In the genomic region with DNA sequence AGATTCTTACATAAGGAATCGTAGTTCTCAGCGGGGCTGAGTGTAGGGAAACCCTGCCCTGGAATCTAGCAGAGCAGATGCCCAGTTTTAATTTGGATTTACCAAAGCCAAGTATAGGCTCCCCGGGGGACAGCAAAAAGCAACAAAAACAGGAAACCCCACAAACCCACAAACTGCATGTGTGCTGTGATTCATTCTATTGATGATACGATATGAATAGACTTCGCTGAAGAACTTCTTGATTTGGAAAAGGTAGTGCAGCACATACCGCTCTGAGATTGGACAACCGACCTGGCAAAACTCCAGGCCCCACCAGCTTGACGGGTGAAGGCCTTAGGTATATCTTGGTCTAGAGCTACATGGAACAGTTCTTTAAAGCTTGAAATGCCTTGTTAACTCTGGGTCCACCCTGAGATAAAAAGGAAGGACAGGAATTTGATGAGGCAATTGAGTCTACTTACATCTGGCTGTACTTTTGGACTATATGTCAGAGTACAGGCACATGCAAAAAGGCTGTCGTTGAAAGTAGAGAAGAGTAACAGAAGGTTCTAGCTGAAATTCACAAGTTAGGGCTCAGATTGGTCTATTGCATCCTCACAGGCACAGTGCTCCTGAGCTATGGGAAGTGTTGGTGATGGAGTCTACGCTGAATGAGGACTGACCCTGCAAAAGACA, we compare ENCODE assay signal across 18 cellular contexts. TPM values are rescaled to one million over a fixed set of nuclear protein-coding genes. Genes with fewer than 3 reads are reported as not detected.
DNase-seq lines count a peak whose midpoint lies in the region; ATAC-seq, FAIRE-seq and TF ChIP-seq lines count a peak whose summit lies in the region.
"Had no signal": no experiment of that assay in that cellular context is flagged by ENCODE, and none has a peak within 500 bp of the region (broad histone marks: within the 10 kb centered on the region; RNA-seq: fewer than 3 reads in every experiment).

No MANE protein-coding gene starts in this region.

- peaks cover 0 to 25% of the 10 kb centered on the region in 2 donors for H3K27me3 Mint-ChIP-seq in CD8-positive, alpha-beta memory T cell

- no peaks in the 10 kb centered on the region for H3K27me3 ChIP-seq in CD8-positive, alpha-beta memory T cell (ENCODE audit: insufficient read depth, low read length, poor library complexity, severe bottlenecking)
- H3K27me3 ChIP-seq: BE2C, thyroid gland had no signal

- no peak for TF ChIP-seq POLR2A in GM18505 (IDR thresholded peaks at IDR 0.05; ENCODE audit: borderline replicate concordance, extremely low read depth, insufficient read depth, insufficient read length)

- H3K4me1 ChIP-seq in CD8-positive, alpha-beta memory T cell (ENCODE audit: insufficient read depth, low read length) = peaks cover 4% of the 10 kb centered on the region

- POLR2A ChIA-PET in CD8-positive, alpha-beta memory T cell (lab: Charles Lee) = no interaction called here

- ATAC-seq in GM18502 (IDR thresholded peaks at IDR 0.05; ENCODE audit: poor library complexity, unreplicated experiment) (no peak), GM18505 (IDR thresholded peaks at IDR 0.05; ENCODE audit: unreplicated experiment) (no peak)

- no peaks in the 10 kb centered on the region for H3K9me3 ChIP-seq in CD8-positive, alpha-beta memory T cell (ENCODE audit: low read length)
- H3K9me3 ChIP-seq: BE2C, thyroid gland had no signal

- H3K9me3 Mint-ChIP-seq in CD8-positive, alpha-beta memory T cell = no peaks in the 10 kb centered on the region
- H3K9me3 Mint-ChIP-seq: mesothelial cell of epicardium had no signal

- peaks cover 22% of the 10 kb centered on the region in 3 donors for H3K4me1 Mint-ChIP-seq in CD8-positive, alpha-beta memory T cell

- H3K36me3 ChIP-seq in CD8-positive, alpha-beta memory T cell (ENCODE audit: insufficient read depth, low read length) = no peaks in the 10 kb centered on the region
- H3K36me3 ChIP-seq: BE2C, SJSA1, thyroid gland had no signal

- peak overlapping the region in 5 of 8 donors; percentile 2 to 52 (median 9) for H3K27ac Mint-ChIP-seq in CD8-positive, alpha-beta memory T cell
- H3K27ac Mint-ChIP-seq: mesothelial cell of epicardium had no signal

- no peak for FAIRE-seq in GM19239 (lab: Jason Lieb, UNC)
- FAIRE-seq: frontal cortex had no signal

- no peak for TF ChIP-seq CTCF in astrocyte of the cerebellum (IDR thresholded peaks at IDR 0.05; ENCODE audit: low read depth, low read length, missing control alignments)

- CTCF ChIA-PET in CD8-positive, alpha-beta memory T cell (lab: Charles Lee) = interaction anchor here (0.8 to 3.6 kb wide), 3 partner anchors 8 to 362 kb away, joined by 4 to 23 read pairs (median 4); no protein-coding TSS in a partner anchor

- DNase-seq in A172 (ENCODE audit: low spot score) = peak; percentile 13
- DNase-seq in CD8-positive, alpha-beta memory T cell = peak in 1 of 5 donors; percentile 5
- peak; percentile 94 for DNase-seq in astrocyte of the cerebellum (ENCODE audit: low read depth)
- peak; percentile 29 for DNase-seq in islet precursor cell
- DNase-seq in inferior parietal cortex (ENCODE audit: extremely low spot score) = no peak
- DNase-seq in GM19239 (ENCODE audit: insufficient read length, low spot score) = no peak
- DNase-seq: BE2C; MM.1S; NCI-H2171 treated with DMSO at 0.1 percent for 48 hours; stimulated activated CD4-positive, alpha-beta T cell treated with anti-CD3 and anti-CD28 coated beads, Interleukin-15, amount 100 ng/mL, for 24 hours; thyroid gland had no signal

- H3K36me3 Mint-ChIP-seq in CD8-positive, alpha-beta memory T cell = no peaks in the 10 kb centered on the region
- H3K36me3 Mint-ChIP-seq: mesothelial cell of epicardium had no signal

- no peak overlapping the region for H3K4me3 ChIP-seq in CD8-positive, alpha-beta memory T cell (ENCODE audit: low read length)
- H3K4me3 ChIP-seq in astrocyte of the cerebellum (ENCODE audit: low read depth, low read length) = no peak overlapping the region
- H3K4me3 ChIP-seq: SJSA1, thyroid gland had no signal

- in situ Hi-C loops in astrocyte of the cerebellum (cut with HindIII; ENCODE audit: low sequenced_read_pairs) = no loop called here

- no peak overlapping the region for H3K27ac ChIP-seq in CD8-positive, alpha-beta memory T cell (ENCODE audit: low read depth, low read length)
- H3K27ac ChIP-seq: SJSA1, thyroid gland had no signal

- H3K4me3 Mint-ChIP-seq in CD8-positive, alpha-beta memory T cell = peak overlapping the region in 2 of 7 donors; percentile 8 to 39
- H3K4me3 Mint-ChIP-seq: mesothelial cell of epicardium had no signal

RNA-seq across cellular contexts. Expression of gene STRA8, which starts 49.1 kb away (rescaled TPM):
- not detected in 2 replicates for total RNA-seq in A172 (2014; rRNA removed; shearing (Covaris generic))
- not detected for total RNA-seq in CD8-positive, alpha-beta memory T cell
- polyA plus RNA-seq in CD8-positive, alpha-beta memory T cell = not detected
- total RNA-seq: dermis microvascular lymphatic vessel endothelial cell, frontal cortex, mesothelial cell of epicardium, SJSA1, thyroid gland had no signal
- polyA plus RNA-seq: adipose tissue had no signal

Comparison
In these comparisons a context has a peak if more than half of its experiments do, and no peak if none do; other contexts are left out.
1. DNase-seq: peak in A172 (single experiment), astrocyte of the cerebellum (single experiment) and islet precursor cell (single experiment); none in inferior parietal cortex (single experiment) and GM19239 (single experiment).